ENCODE assay signal across 9 cellular contexts in the genomic region with DNA sequence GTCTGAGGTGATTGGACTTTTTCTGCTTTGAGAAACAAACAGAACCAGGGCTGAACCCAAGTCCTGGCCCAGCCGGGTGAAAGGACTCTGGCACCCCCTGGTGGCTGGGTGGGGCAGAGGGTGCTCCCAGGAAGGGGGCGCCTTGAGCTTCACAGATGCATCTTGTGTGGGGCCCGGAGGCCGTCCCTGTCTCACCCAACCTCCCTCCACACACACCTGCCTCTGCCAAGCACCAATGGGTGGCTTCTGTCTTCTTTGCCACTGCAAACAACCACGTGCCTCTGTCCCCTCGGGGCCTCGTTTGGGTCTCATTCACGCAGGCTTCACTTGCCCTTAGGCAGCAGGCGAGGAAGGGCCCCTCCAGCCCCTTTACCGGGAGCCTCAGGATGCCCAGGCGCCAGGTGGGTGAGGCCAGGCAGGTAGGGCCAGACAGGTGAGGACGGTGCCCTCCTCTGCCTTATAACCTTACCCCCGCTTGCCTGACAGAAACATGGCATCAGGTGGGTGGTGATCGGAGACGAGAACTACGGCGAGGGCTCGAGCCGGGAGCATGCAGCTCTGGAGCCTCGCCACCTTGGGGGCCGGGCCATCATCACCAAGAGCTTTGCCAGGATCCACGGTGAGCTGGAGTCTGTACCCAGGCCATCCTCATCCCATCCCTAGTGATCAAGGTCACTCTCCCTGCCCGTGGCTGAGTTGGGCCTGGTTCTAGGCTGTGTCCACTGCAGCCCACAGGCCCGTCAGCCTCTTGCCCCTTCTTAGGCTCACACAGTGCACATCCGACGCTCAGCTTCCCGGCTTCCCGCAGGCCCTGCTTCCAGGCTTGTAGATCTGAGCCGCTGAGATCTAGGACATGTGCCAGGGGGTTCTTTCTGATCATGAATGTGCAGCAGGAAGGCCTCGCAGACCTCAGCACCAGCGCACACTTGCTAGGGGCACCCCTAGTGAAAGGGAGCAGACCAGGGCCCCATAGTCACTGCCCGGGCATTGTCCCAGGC. TPM values are rescaled to one million over a fixed set of nuclear protein-coding genes. Genes with fewer than 3 reads are reported as not detected.
DNase-seq lines count a peak whose midpoint lies in the region; ATAC-seq, FAIRE-seq and TF ChIP-seq lines count a peak whose summit lies in the region.
"Had no signal": no experiment of that assay in that cellular context is flagged by ENCODE, and none has a peak within 500 bp of the region (broad histone marks: within the 10 kb centered on the region; RNA-seq: fewer than 3 reads in every experiment).

No MANE protein-coding gene starts in this region.

- H3K9me3 ChIP-seq in BE2C (no peaks in the 10 kb centered on the region), right lobe of liver (no peaks in the 10 kb centered on the region)

- DNase-seq in BE2C (peak; percentile 62), HL-60 (ENCODE audit: low read depth in 1 of 2, low spot score in 1 of 2) (peak in 1 of 2 experiments; percentile 38), bronchial epithelial cell (ENCODE audit: low read depth) (no peak), right lobe of liver (peak; percentile 52 to 72 (median 69)), SW480 (ENCODE audit: low spot score) (no peak)
- peak; percentile 36 to 56 (median 40) for DNase-seq in activated CD4-positive, CD25-positive, alpha-beta regulatory T cell (lab: John Stamatoyannopoulos, UW)
- peak; percentile 64 for DNase-seq in stimulated activated CD8-positive, alpha-beta memory T cell treated with anti-CD3 and anti-CD28 coated beads, Interleukin-15, amount 100 ng/mL, for 24 hours (ENCODE audit: low read depth)

- TF ChIP-seq POLR2A in right lobe of liver (IDR thresholded peaks at IDR 0.05) = no peak

- H3K27me3 ChIP-seq in BE2C (no peaks in the 10 kb centered on the region), HL-60 (ENCODE audit: insufficient read depth, poor library complexity, severe bottlenecking) (no peaks in the 10 kb centered on the region), bronchial epithelial cell (ENCODE audit: control insufficient read depth, insufficient read depth, low read length) (no peaks in the 10 kb centered on the region), right lobe of liver (no peaks in the 10 kb centered on the region)

- ATAC-seq in right lobe of liver (peak; percentile 35 to 51 (median 46)), GM18498 (IDR thresholded peaks at IDR 0.05; ENCODE audit: unreplicated experiment) (no peak)

- WGBS in right lobe of liver (ENCODE audit: insufficient coverage, low coverage, low lambda C conversion rate, missing lambda C conversion rate) = 47% methylated on average over 8 of the region's 32 CpGs

- TF ChIP-seq CTCF in BE2C (IDR thresholded peaks at IDR 0.05; ENCODE audit: low read depth, low read length) (peak; percentile 84), HL-60 (IDR thresholded peaks at IDR 0.05; ENCODE audit: insufficient read depth, low read length) (peak; percentile 78), bronchial epithelial cell (IDR thresholded peaks at IDR 0.05; ENCODE audit: insufficient read depth, low read length, severe bottlenecking) (peak; percentile 95), right lobe of liver (IDR thresholded peaks at IDR 0.05) (peak; percentile 72 to 91 (median 86))

- no peak for FAIRE-seq in bronchial epithelial cell (lab: Jason Lieb, UNC)

- H3K36me3 ChIP-seq in BE2C = peaks cover 94% of the 10 kb centered on the region
- H3K36me3 ChIP-seq in bronchial epithelial cell (ENCODE audit: control insufficient read depth, insufficient read depth, low read length) = peaks cover 52% of the 10 kb centered on the region
- peaks cover 0 to 65% (median 19%) of the 10 kb centered on the region in 4 donors for H3K36me3 ChIP-seq in right lobe of liver

- intact Hi-C loops in right lobe of liver (cut with DNase I) = no loop called here

- H3K27ac ChIP-seq in HL-60 (replicated peaks) = no peak overlapping the region
- H3K27ac ChIP-seq in right lobe of liver = peak overlapping the region in 2 of 3 donors; percentile 73 to 83

- H3K4me3 ChIP-seq in BE2C (ENCODE audit: low read depth, low read length) = no peak overlapping the region
- H3K4me3 ChIP-seq in HL-60 (replicated peaks; ENCODE audit: insufficient read depth, low read length) = no peak overlapping the region
- no peak overlapping the region for H3K4me3 ChIP-seq in bronchial epithelial cell (ENCODE audit: low read depth, low read length)
- H3K4me3 ChIP-seq in right lobe of liver = no peak overlapping the region

- H3K4me1 ChIP-seq in BE2C (no peaks in the 10 kb centered on the region; the same call in 1 of the 2 replicates), right lobe of liver (peaks cover 0 to 46% (median 21%) of the 10 kb centered on the region in 4 donors)

RNA-seq across cellular contexts. Expression of a gene that starts 17.2 kb away (rescaled TPM):
- 135 TPM for polyA plus RNA-seq in BE2C (2012; ENCODE audit: insufficient read depth, insufficient read length, low read depth)
- total RNA-seq in bronchial epithelial cell (14.3 and 28.2 TPM in 2 replicates), right lobe of liver (10 to 100 TPM in 5 of 6 experiments, 1 to 10 TPM in 1; 9.5 to 23.0 (median 18.0) TPM)

RNA-seq across cellular contexts. Expression of a gene that starts 33.7 kb away (rescaled TPM):
- 1.3 TPM for polyA plus RNA-seq in BE2C (2012; ENCODE audit: insufficient read depth, insufficient read length, low read depth)
- total RNA-seq in bronchial epithelial cell (under 0.01 TPM in 1 of 2 replicates, not detected in the other), right lobe of liver (1 to 10 TPM in 1 of 6 experiments, under 1 TPM in 4, not detected in 1; 0.31 to 3.8 (median 0.37) TPM)
- total RNA-seq: pulmonary artery endothelial cell had no signal

RNA-seq across cellular contexts. Expression of a gene that starts 58.2 kb away (rescaled TPM):
- polyA plus RNA-seq in BE2C (2012; ENCODE audit: insufficient read depth, insufficient read length, low read depth) = 205 TPM
- total RNA-seq in bronchial epithelial cell = 59.8 and 77.6 TPM in 2 replicates
- total RNA-seq in right lobe of liver = 100 to 1,000 TPM in 2 of 6 experiments, 10 to 100 TPM in 4; 62.6 to 135 (median 66.8) TPM

RNA-seq across cellular contexts. Expression of a gene that starts 58.6 kb away (rescaled TPM):
- 125 TPM for polyA plus RNA-seq in BE2C (2012; ENCODE audit: insufficient read depth, insufficient read length, low read depth)
- 106 and 111 TPM in 2 replicates for total RNA-seq in bronchial epithelial cell
- total RNA-seq in right lobe of liver = 10 to 100 TPM; 12.1 to 20.7 (median 14.5) TPM

Comparison
In these comparisons a context has a peak if more than half of its experiments do, and no peak if none do; other contexts are left out.
1. DNase-seq: peak in BE2C (single experiment), activated CD4-positive, CD25-positive, alpha-beta regulatory T cell (4 of 4), right lobe of liver (3 of 3) and stimulated activated CD8-positive, alpha-beta memory T cell treated with anti-CD3 and anti-CD28 coated beads, Interleukin-15, amount 100 ng/mL, for 24 hours (single experiment); none in bronchial epithelial cell (single experiment) and SW480 (single experiment).
2. Peak in every context shown above with its lines, with median percentiles within 50 percentile points of each other: CTCF ChIP-seq.